In the genomic region with DNA sequence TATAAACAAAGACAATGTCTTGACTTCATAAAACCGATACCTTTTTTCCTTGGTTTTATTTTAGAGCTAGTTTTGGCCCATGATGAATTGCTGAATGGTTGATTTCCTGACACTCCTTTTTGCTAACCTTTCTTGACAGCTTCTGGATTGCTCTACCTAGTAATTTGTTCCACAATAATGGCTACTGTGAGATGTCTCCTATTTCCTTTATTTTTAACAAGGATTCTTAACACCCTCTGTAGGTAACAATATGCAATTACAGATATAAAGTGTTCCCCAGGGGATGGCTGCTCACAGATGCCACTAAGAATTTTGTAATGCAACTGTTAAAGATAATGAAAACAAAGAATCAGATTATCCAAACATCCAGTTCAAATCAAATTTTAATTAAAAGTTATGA, we compare ENCODE assay signal across 8 cellular contexts.
DNase-seq lines count a peak whose midpoint lies in the region; ATAC-seq and TF ChIP-seq lines count a peak whose summit lies in the region.

No MANE protein-coding gene starts in this region.

- H3K4me3 ChIP-seq in mammary epithelial cell (replicated peaks in 1 of 3; ENCODE audit: insufficient read depth in 1 of 3, low read depth in 2 of 3, low read length in 3 of 3) (no peak overlapping the region), lower lobe of right lung (no peak overlapping the region)

- H3K9ac ChIP-seq in mammary epithelial cell (ENCODE audit: insufficient read depth, low read length): no peak overlapping the region

- H3K9me3 ChIP-seq in mammary epithelial cell (replicated peaks; ENCODE audit: insufficient read depth, low read length) (no peaks in the 10 kb centered on the region), lower lobe of right lung (no peaks in the 10 kb centered on the region)

- TF ChIP-seq CTCF in mammary epithelial cell (conservative IDR thresholded peaks at IDR 0.05 in 1 of 2, IDR thresholded peaks at IDR 0.05 in 1 of 2; ENCODE audit: extremely low read depth in 1 of 2, insufficient read depth in 1 of 2, low read depth in 1 of 2, low read length in 2 of 2) (peak; percentile 37 to 49), lower lobe of right lung (IDR thresholded peaks at IDR 0.05) (peak; percentile 31)

- DNase-seq in SIG-M5 treated with dmso at 0.1 percent for 504 hours (lab: John Stamatoyannopoulos, UW; ENCODE audit: unreplicated experiment) (peak; percentile 79), SIG-M5 (lab: John Stamatoyannopoulos, UW) (no peak), NCI-H345 (lab: John Stamatoyannopoulos, UW) (peak; percentile 57), mammary epithelial cell (peak; percentile 10), lower lobe of right lung (no peak), NK-92 (lab: John Stamatoyannopoulos, UW; ENCODE audit: unreplicated experiment) (no peak)
- DNase-seq in activated effector memory CD4-positive, alpha-beta T cell treated with anti-CD3 and anti-CD28 coated beads, Interleukin-2, amount 50 U/mL, for 16 hours: no peak

- dilution Hi-C loops in mammary epithelial cell (cut with HindIII; ENCODE audit: low sequenced_read_pairs): no loop called here

- 92% methylated on average over 1 of the region's 1 CpG for WGBS in mammary epithelial cell (ENCODE audit: low coverage, missing lambda C conversion rate)

- no peaks in the 10 kb centered on the region for H4K20me1 ChIP-seq in mammary epithelial cell (ENCODE audit: insufficient read depth, low read length)

- H3K27ac ChIP-seq in mammary epithelial cell (ENCODE audit: insufficient read depth, low read depth, low read length) (no peak overlapping the region), lower lobe of right lung (no peak overlapping the region)

- in situ Hi-C loops in mammary epithelial cell (cut with MboI; ENCODE audit: low sequenced_read_pairs in 2 of 2): loop anchor here in 1 of 2 donors (25.0 kb wide), 1 partner anchor 245 kb away; no protein-coding TSS in a partner anchor

- H3K36me3 ChIP-seq in mammary epithelial cell (ENCODE audit: insufficient read depth, low read length) (no peaks in the 10 kb centered on the region), lower lobe of right lung (no peaks in the 10 kb centered on the region)

- H3K27me3 ChIP-seq in mammary epithelial cell (ENCODE audit: insufficient read depth, low read length) (peaks cover 3% of the 10 kb centered on the region), lower lobe of right lung (ENCODE audit: low read depth) (peaks cover 5% of the 10 kb centered on the region)

- H3K79me2 ChIP-seq in mammary epithelial cell (ENCODE audit: insufficient read depth, low read length): no peaks in the 10 kb centered on the region

- peak; percentile 82 for ATAC-seq in HG03159 (IDR thresholded peaks at IDR 0.05; ENCODE audit: unreplicated experiment)
- ATAC-seq in lower lobe of right lung: peak; percentile 39 to 51

- H3K4me1 ChIP-seq in mammary epithelial cell (ENCODE audit: insufficient read depth, low read length): no peaks in the 10 kb centered on the region
- no peaks in the 10 kb centered on the region for H3K4me1 ChIP-seq in lower lobe of right lung

- BruUV-seq in mammary epithelial cell (replicated peaks; lab: Mats Ljungman, UMichigan): no TSS peak

- no peak overlapping the region for H3K4me2 ChIP-seq in mammary epithelial cell (ENCODE audit: insufficient read depth, low read depth, low read length)

- CTCF ChIA-PET in mammary epithelial cell (lab: Charles Lee; ENCODE audit: low non-redundant PET): interaction anchor here (0.6 to 0.8 kb wide), 2 partner anchors 23 to 246 kb away, joined by 3 read pairs; no protein-coding TSS in a partner anchor

- intact Hi-C loops in mammary epithelial cell (cut with micrococcal nuclease): loop anchor here (2.0 to 10.0 kb wide), 4 partner anchors 31 to 587 kb away; no protein-coding TSS in a partner anchor
- intact Hi-C loops in lower lobe of right lung (cut with DNase I): no loop called here

- H2AFZ ChIP-seq in mammary epithelial cell (ENCODE audit: low read depth, low read length): no peak overlapping the region

Comparison
In these comparisons a context has a peak if more than half of its experiments do, and no peak if none do; other contexts are left out.
1. DNase-seq: peak in SIG-M5 treated with dmso at 0.1 percent for 504 hours (single experiment), NCI-H345 (single experiment) and mammary epithelial cell (single experiment); none in SIG-M5 (single experiment), lower lobe of right lung (single experiment), activated effector memory CD4-positive, alpha-beta T cell treated with anti-CD3 and anti-CD28 coated beads, Interleukin-2, amount 50 U/mL, for 16 hours (single experiment) and NK-92 (single experiment).